In genomic region chr13:68261105-68261504, GRCh38 we compare ENCODE assay signal across 1 cellular context.
TF ChIP-seq lines count a peak whose summit lies in the region.

No MANE protein-coding gene starts in this region.

TF ChIP-seq in HepG2, 621 proteins besides CTCF, POLR2A, EP300 and RAD21:
- TF ChIP-seq, protein P1, sequence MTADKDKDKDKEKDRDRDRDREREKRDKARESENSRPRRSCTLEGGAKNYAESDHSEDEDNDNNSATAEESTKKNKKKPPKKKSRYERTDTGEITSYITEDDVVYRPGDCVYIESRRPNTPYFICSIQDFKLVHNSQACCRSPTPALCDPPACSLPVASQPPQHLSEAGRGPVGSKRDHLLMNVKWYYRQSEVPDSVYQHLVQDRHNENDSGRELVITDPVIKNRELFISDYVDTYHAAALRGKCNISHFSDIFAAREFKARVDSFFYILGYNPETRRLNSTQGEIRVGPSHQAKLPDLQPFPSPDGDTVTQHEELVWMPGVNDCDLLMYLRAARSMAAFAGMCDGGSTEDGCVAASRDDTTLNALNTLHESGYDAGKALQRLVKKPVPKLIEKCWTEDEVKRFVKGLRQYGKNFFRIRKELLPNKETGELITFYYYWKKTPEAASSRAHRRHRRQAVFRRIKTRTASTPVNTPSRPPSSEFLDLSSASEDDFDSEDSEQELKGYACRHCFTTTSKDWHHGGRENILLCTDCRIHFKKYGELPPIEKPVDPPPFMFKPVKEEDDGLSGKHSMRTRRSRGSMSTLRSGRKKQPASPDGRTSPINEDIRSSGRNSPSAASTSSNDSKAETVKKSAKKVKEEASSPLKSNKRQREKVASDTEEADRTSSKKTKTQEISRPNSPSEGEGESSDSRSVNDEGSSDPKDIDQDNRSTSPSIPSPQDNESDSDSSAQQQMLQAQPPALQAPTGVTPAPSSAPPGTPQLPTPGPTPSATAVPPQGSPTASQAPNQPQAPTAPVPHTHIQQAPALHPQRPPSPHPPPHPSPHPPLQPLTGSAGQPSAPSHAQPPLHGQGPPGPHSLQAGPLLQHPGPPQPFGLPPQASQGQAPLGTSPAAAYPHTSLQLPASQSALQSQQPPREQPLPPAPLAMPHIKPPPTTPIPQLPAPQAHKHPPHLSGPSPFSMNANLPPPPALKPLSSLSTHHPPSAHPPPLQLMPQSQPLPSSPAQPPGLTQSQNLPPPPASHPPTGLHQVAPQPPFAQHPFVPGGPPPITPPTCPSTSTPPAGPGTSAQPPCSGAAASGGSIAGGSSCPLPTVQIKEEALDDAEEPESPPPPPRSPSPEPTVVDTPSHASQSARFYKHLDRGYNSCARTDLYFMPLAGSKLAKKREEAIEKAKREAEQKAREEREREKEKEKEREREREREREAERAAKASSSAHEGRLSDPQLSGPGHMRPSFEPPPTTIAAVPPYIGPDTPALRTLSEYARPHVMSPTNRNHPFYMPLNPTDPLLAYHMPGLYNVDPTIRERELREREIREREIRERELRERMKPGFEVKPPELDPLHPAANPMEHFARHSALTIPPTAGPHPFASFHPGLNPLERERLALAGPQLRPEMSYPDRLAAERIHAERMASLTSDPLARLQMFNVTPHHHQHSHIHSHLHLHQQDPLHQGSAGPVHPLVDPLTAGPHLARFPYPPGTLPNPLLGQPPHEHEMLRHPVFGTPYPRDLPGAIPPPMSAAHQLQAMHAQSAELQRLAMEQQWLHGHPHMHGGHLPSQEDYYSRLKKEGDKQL (CRISPR knock-in tag; IDR thresholded peaks at IDR 0.05; ENCODE audit: low read depth) = no peak
- TF ChIP-seq GABPA (IDR thresholded peaks at IDR 0.05; ENCODE audit: low read depth, low read length) (no peak), GABPA (CRISPR knock-in tag; IDR thresholded peaks at IDR 0.05; ENCODE audit: low read depth) (no peak), ZNF292 (CRISPR knock-in tag; IDR thresholded peaks at IDR 0.05; ENCODE audit: borderline replicate concordance, low read depth) (no peak), POLR2AphosphoS5 (IDR thresholded peaks at IDR 0.05; ENCODE audit: low read depth, low read length) (no peak)
